ENCODE assay signal across 1 cellular context in genomic region chr2:180385601-180386201, GRCh38.
TF ChIP-seq lines count a peak whose summit lies in the region.

No MANE protein-coding gene starts in this region.

TF ChIP-seq in IMR-90, 13 proteins besides CTCF, POLR2A, EP300 and RAD21 (continued from another document):
- TF ChIP-seq USF2 (IDR thresholded peaks at IDR 0.05; ENCODE audit: low read depth, low read length), result no peak
- TF ChIP-seq MXI1 (IDR thresholded peaks at IDR 0.05; ENCODE audit: borderline replicate concordance, low read depth, low read length), result no peak
- TF ChIP-seq NFE2L2 (IDR thresholded peaks at IDR 0.05; ENCODE audit: low read depth, low read length), result no peak
- no peak for TF ChIP-seq ELK1 (IDR thresholded peaks at IDR 0.05; ENCODE audit: borderline replicate concordance, low read depth, low read length)
- no peak for TF ChIP-seq SMC3 (IDR thresholded peaks at IDR 0.05; ENCODE audit: low read depth, low read length)
- peak; percentile 45; the same call in 1 of the 2 replicates for TF ChIP-seq BHLHE40 (IDR thresholded peaks at IDR 0.05; ENCODE audit: low read depth, low read length)
